Comparison of ENCODE assay signal across 16 cellular contexts in the genomic region with DNA sequence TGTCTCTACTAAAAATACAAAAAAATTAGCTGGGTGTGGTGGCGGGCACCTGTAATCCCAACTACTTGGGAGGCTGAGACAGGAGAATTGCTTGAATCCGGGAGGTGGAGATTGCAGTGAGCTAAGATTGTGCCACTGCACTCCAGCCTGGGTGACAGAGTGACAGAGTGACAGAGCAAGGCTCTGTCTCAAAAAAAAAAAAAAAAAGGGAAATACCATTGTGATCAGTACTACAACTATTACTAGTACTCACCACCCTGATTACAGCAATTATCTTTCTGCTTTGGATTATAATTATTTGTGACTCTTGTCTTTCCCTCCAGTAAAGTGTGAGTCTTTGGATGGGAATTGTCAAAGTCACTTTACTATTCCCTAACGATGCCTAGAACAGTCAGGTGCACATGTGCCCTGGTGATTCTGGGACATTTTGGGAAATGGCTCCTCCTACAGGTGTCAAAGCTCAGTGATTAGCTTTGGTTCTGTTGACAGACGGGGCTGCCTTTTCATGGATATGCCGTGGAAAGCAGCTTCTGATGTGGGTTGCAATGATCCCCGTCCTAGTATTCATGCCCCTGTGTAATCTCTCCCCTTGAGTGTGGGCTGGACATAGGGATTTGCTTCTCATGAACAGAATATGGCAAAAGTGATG. TPM values are rescaled to one million over a fixed set of nuclear protein-coding genes. Genes with fewer than 3 reads are reported as not detected.
DNase-seq lines count a peak whose midpoint lies in the region; ATAC-seq and TF ChIP-seq lines count a peak whose summit lies in the region.
"Had no signal": no experiment of that assay in that cellular context is flagged by ENCODE, and none has a peak within 500 bp of the region (broad histone marks: within the 10 kb centered on the region; RNA-seq: fewer than 3 reads in every experiment).

No MANE protein-coding gene starts in this region.

- 55 to 69% (median 62%) methylated on average over 6 of the region's 6 CpGs for WGBS in spleen, 5 donors

- H3K4me3 ChIP-seq in BE2C (ENCODE audit: low read depth, low read length) (no peak overlapping the region), GM12864 (ENCODE audit: low read depth, low read length) (no peak overlapping the region), OCI-LY1 (ENCODE audit: low read depth, low read length, poor library complexity, severe bottlenecking) (no peak overlapping the region), fibroblast of mammary gland (ENCODE audit: control insufficient read depth, low read depth, low read length) (no peak overlapping the region), spleen (no peak overlapping the region)
- H3K4me3 ChIP-seq: right atrium auricular region, SJSA1 had no signal

- no peaks in the 10 kb centered on the region for H4K20me1 ChIP-seq in OCI-LY1 (ENCODE audit: insufficient read depth, low read length)

- TF ChIP-seq CTCF in BE2C (IDR thresholded peaks at IDR 0.05; ENCODE audit: low read depth, low read length) (peak; percentile 27), GM12864 (IDR thresholded peaks at IDR 0.05; ENCODE audit: low read depth, low read length, missing control alignments) (peak; percentile 53), OCI-LY1 (IDR thresholded peaks at IDR 0.05; ENCODE audit: low read length) (peak; percentile 36; the same call in 1 of the 2 replicates), fibroblast of mammary gland (conservative IDR thresholded peaks at IDR 0.05; ENCODE audit: control insufficient read depth, insufficient read depth, low read depth, low read length) (peak; percentile 24), spleen (IDR thresholded peaks at IDR 0.05 in 8 of 11, conservative IDR thresholded peaks at IDR 0.05 in 3 of 11) (no peak)

- DNase-seq in BE2C: no peak
- no peak for DNase-seq in GM12864 (ENCODE audit: low read depth)
- no peak for DNase-seq in fibroblast of mammary gland (ENCODE audit: low read depth)
- DNase-seq in NCI-H1092 treated with DMSO at 0.1 percent for 48 hours (lab: John Stamatoyannopoulos, UW): no peak
- DNase-seq in NOMO-1 (lab: John Stamatoyannopoulos, UW; ENCODE audit: unreplicated experiment in 2 of 2): no peak
- no peak for DNase-seq in spleen
- DNase-seq: activated CD4-positive, CD25-positive, alpha-beta regulatory T cell; KBM-7; NCI-H2227 treated with DMSO at 0.1 percent for 48 hours had no signal

- H3K9me3 ChIP-seq in BE2C (no peaks in the 10 kb centered on the region), OCI-LY1 (ENCODE audit: low read length) (no peaks in the 10 kb centered on the region), spleen (no peaks in the 10 kb centered on the region)
- H3K9me3 ChIP-seq: right atrium auricular region, SJSA1 had no signal

- H3K36me3 ChIP-seq in BE2C (no peaks in the 10 kb centered on the region), OCI-LY1 (ENCODE audit: insufficient read depth, low read length) (no peaks in the 10 kb centered on the region), spleen (no peaks in the 10 kb centered on the region)
- H3K36me3 ChIP-seq: right atrium auricular region, SJSA1 had no signal

- no peaks in the 10 kb centered on the region for H3K79me2 ChIP-seq in OCI-LY1 (ENCODE audit: insufficient read depth, low read length)

- no peak overlapping the region for H2AFZ ChIP-seq in OCI-LY1 (ENCODE audit: low read length)

- no peak for ATAC-seq in GM18861 (IDR thresholded peaks at IDR 0.05; ENCODE audit: unreplicated experiment)

- H3K9me2 ChIP-seq in OCI-LY1 (ENCODE audit: low read depth, low read length): no peaks in the 10 kb centered on the region

- no peaks in the 10 kb centered on the region for H3F3A ChIP-seq in OCI-LY1 (ENCODE audit: insufficient read depth, low read length)

- intact Hi-C loops in spleen (cut with DNase I; ENCODE audit: low total_unique reads): no loop called here

- no peaks in the 10 kb centered on the region for H3K4me1 ChIP-seq in BE2C
- no peaks in the 10 kb centered on the region for H3K4me1 ChIP-seq in OCI-LY1 (ENCODE audit: insufficient read depth, low read length, severe bottlenecking)
- no peaks in the 10 kb centered on the region for H3K4me1 ChIP-seq in spleen
- H3K4me1 ChIP-seq: right atrium auricular region had no signal

- no peak overlapping the region for H3K9ac ChIP-seq in OCI-LY1 (ENCODE audit: low read length)

- H3K27me3 ChIP-seq in BE2C: no peaks in the 10 kb centered on the region
- no peaks in the 10 kb centered on the region for H3K27me3 ChIP-seq in OCI-LY1 (ENCODE audit: insufficient read depth, low read length)
- H3K27me3 ChIP-seq in spleen (replicated peaks in 1 of 7): peaks cover 0 to 14% (median 0%) of the 10 kb centered on the region in 7 donors
- H3K27me3 ChIP-seq: right atrium auricular region, SJSA1 had no signal

- no peak for TF ChIP-seq POLR2A in spleen (IDR thresholded peaks at IDR 0.05)

- no peak overlapping the region for H3K4me2 ChIP-seq in OCI-LY1 (ENCODE audit: low read length)

- H3K27ac ChIP-seq in OCI-LY1 (ENCODE audit: low read depth, low read length, poor library complexity, severe bottlenecking) (no peak overlapping the region), spleen (no peak overlapping the region)
- H3K27ac ChIP-seq: epithelial cell of prostate, right atrium auricular region, SJSA1 had no signal

RNA-seq across cellular contexts. Expression of a gene that starts 31.8 kb away (rescaled TPM):
- polyA plus RNA-seq in BE2C (2012; ENCODE audit: insufficient read depth, insufficient read length, low read depth): 0.09 TPM
- total RNA-seq in spleen: not detected
- polyA plus RNA-seq in spleen: under 1 TPM in 2 of 3 donors, not detected in 1; under 0.01 to 0.03 TPM
- total RNA-seq: activated T-helper 2 cell treated with anti-CD3 and anti-CD28 coated beads, Interferon-gamma antibody, Interleukin-2, Interleukin-4, amounts not matched to agents 10 μg/mL and 5 μg/mL and 100 μg/mL, durations not matched to agents 14 hours and 24 hours and 36 hours; CD4-positive, alpha-beta memory T cell; SJSA1 had no signal
- polyA plus RNA-seq: CD4-positive, alpha-beta memory T cell had no signal

Comparison
In these comparisons a context has a peak if more than half of its experiments do, and no peak if none do; other contexts are left out.
1. CTCF ChIP-seq: peak in BE2C (single experiment), GM12864 (single experiment), OCI-LY1 (single experiment) and fibroblast of mammary gland (single experiment); none in spleen (0 of 11).